18 cellular contexts compared by ENCODE assay signal in genomic region chr1:229085291-229085690, GRCh38.
"Had no signal": no experiment of that assay in that cellular context is flagged by ENCODE, and none has a peak within 500 bp of the region (broad histone marks: within the 10 kb centered on the region; RNA-seq: fewer than 3 reads in every experiment).

No MANE protein-coding gene starts in this region.

- H3K4me3 ChIP-seq: heart right ventricle, psoas muscle, testis, uterus had no signal

- H3K27ac ChIP-seq: heart right ventricle, neutrophil, psoas muscle, uterus had no signal

- ATAC-seq: left lobe of liver; naive thymus-derived CD4-positive, alpha-beta T cell; stimulated activated memory B cell treated with anti-CD40 and anti-IgM and Interleukin-4, amounts not matched to agents 10 μg/mL and 1 μg/mL and 100 μg/mL, for 72 hours had no signal

- DNase-seq: cerebellar nuclear complex; dermis blood vessel endothelial cell; heart right ventricle; hypothalamus; kidney glomerular epithelial cell; mammary epithelial cell; naive thymus-derived CD4-positive, alpha-beta T cell; psoas muscle; retina; stimulated activated CD4-positive, alpha-beta T cell treated with anti-CD3 and anti-CD28 coated beads, Interleukin-4, amount 100 ng/mL, for 24 hours; testis; uterus had no signal

- H3K36me3 ChIP-seq: heart right ventricle, neutrophil, uterus had no signal

- FAIRE-seq: colon, frontal cortex, islet of Langerhans had no signal

- H3K9me3 ChIP-seq: neutrophil, testis had no signal

- H3K4me1 ChIP-seq: uterus had no signal

- H3K27me3 ChIP-seq: neutrophil, testis, uterus had no signal
